Comparison of ENCODE assay signal across 10 cellular contexts in the genomic region with DNA sequence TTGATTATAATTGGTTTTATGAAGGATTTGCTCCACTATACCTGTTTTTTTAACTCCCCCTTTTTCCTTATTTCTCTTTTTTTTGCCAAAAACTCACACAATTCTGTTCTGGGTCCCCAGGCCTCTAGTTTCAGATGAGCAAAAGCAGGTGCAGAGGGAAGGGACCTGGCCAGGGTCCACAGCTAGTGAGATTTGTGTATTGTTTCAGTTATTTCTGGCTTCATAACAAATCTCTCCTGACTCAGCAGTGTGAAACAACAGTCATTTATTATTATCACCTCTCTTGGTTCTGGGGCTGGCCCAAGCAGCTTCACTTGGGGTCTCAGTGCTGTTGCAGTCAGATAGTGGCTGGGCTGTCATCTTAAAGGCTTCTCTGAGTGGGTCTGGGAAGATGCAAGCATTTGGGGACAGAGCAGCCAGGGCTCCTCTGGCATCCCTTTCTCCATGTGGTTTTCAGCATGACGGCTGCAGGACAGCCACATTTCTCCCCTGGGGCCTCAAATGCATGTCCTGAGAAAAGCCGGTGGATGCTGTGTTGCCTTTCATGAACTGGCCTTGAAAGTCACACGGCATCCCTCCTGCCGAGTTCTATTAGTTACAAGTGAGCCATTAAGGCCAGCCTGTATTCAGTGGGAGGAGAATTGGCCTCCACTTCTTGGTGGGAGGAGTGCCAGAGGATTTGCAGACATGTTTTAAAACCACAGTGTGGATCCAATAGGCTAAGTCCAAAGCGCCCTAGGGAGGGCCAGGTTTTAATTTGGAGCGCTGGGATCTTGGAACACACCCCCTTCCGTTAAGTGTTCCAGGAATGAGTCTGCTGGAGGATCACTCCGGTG.
A peak's percentile ranks its signal among the peaks of the same experiment; 100 is the strongest.
DNase-seq lines count a peak whose midpoint lies in the region; ATAC-seq and TF ChIP-seq lines count a peak whose summit lies in the region.
"Had no signal": no experiment of that assay in that cellular context is flagged by ENCODE, and none has a peak within 500 bp of the region (broad histone marks: within the 10 kb centered on the region; RNA-seq: fewer than 3 reads in every experiment).

No MANE protein-coding gene starts in this region.

- DNase-seq in GM04503 (ENCODE audit: low read depth): peak; percentile 51
- DNase-seq in SK-N-SH: peak; percentile 63
- DNase-seq in foreskin melanocyte: peak; percentile 36
- DNase-seq in putamen (ENCODE audit: low spot score): peak; percentile 60
- DNase-seq in activated naive CD4-positive, alpha-beta T cell treated with anti-CD3 and anti-CD28 coated beads, Interleukin-2, amount 50 U/mL, for 72 hours (ENCODE audit: low spot score in 2 of 2): no peak
- no peak for DNase-seq in Kasumi-1 (lab: John Stamatoyannopoulos, UW)
- DNase-seq in NCI-H1105 (lab: John Stamatoyannopoulos, UW): no peak
- DNase-seq: activated CD8-positive, alpha-beta T cell treated with anti-CD3 and anti-CD28 coated beads, Interleukin-2, amount 10 ng/mL, durations not matched to agents 7 days and 5 days; NCI-H226 had no signal

- H3K9me2 ChIP-seq in SK-N-SH: no peaks in the 10 kb centered on the region

- H3F3A ChIP-seq in SK-N-SH (replicated peaks; ENCODE audit: insufficient read depth): no peaks in the 10 kb centered on the region

- H4K20me1 ChIP-seq in SK-N-SH (ENCODE audit: insufficient read depth): no peaks in the 10 kb centered on the region

- no peaks in the 10 kb centered on the region for H3K27me3 ChIP-seq in SK-N-SH (ENCODE audit: insufficient read depth)

- TF ChIP-seq CTCF in SK-N-SH (IDR thresholded peaks at IDR 0.05): no peak

- no peak overlapping the region for H3K4me3 ChIP-seq in SK-N-SH (ENCODE audit: low read depth in 2 of 2, low read length in 1 of 2)

- H3K9me3 Mint-ChIP-seq in activated naive CD4-positive, alpha-beta T cell treated with anti-CD3 and anti-CD28 coated beads, Interleukin-2, amount 50 U/mL, for 72 hours: no peaks in the 10 kb centered on the region

- H3K36me3 ChIP-seq in SK-N-SH (replicated peaks in 1 of 2; ENCODE audit: control insufficient read depth in 1 of 2, insufficient read depth in 2 of 2, low read length in 1 of 2): no peaks in the 10 kb centered on the region

- no peak overlapping the region for H3K27ac Mint-ChIP-seq in activated naive CD4-positive, alpha-beta T cell treated with anti-CD3 and anti-CD28 coated beads, Interleukin-2, amount 50 U/mL, for 72 hours
- H3K27ac Mint-ChIP-seq: activated CD8-positive, alpha-beta T cell treated with anti-CD3 and anti-CD28 coated beads, Interleukin-2, amount 10 ng/mL, durations not matched to agents 7 days and 5 days had no signal

- H3K79me2 ChIP-seq in SK-N-SH (ENCODE audit: insufficient read depth): no peaks in the 10 kb centered on the region

- no peak overlapping the region for H3K9ac ChIP-seq in SK-N-SH

- POLR2A ChIA-PET in SK-N-SH (lab: Yijun Ruan, JAX): interaction anchor here (0.5 kb wide), 1 partner anchor 392 kb away, joined by 3 read pairs; no protein-coding TSS in a partner anchor

- no peaks in the 10 kb centered on the region for H3K9me3 ChIP-seq in SK-N-SH

- no peaks in the 10 kb centered on the region for H3K36me3 Mint-ChIP-seq in activated naive CD4-positive, alpha-beta T cell treated with anti-CD3 and anti-CD28 coated beads, Interleukin-2, amount 50 U/mL, for 72 hours

- ATAC-seq in GM18520 (IDR thresholded peaks at IDR 0.05; ENCODE audit: unreplicated experiment): no peak
- ATAC-seq in activated naive CD4-positive, alpha-beta T cell treated with anti-CD3 and anti-CD28 coated beads, Interleukin-2, amount 50 U/mL, for 72 hours: no peak
- ATAC-seq: activated CD8-positive, alpha-beta T cell treated with anti-CD3 and anti-CD28 coated beads, Interleukin-2, amount 10 ng/mL, durations not matched to agents 7 days and 5 days had no signal

- WGBS in SK-N-SH (ENCODE audit: low lambda C conversion rate): 22% methylated on average over 6 of the region's 8 CpGs

- CTCF ChIA-PET in SK-N-SH (lab: Yijun Ruan, JAX): no interaction called here

- no peak for TF ChIP-seq EP300 in SK-N-SH (IDR thresholded peaks at IDR 0.05; ENCODE audit: borderline replicate concordance in 1 of 2, low read depth in 1 of 2, low read length in 1 of 2)

- peaks cover 0 to 23% of the 10 kb centered on the region in 2 experiments; a peak in 1 of 4 replicates for H3K4me1 ChIP-seq in SK-N-SH (ENCODE audit: control insufficient read depth in 1 of 2, insufficient read depth in 2 of 2, low read depth in 1 of 2, low read length in 1 of 2)

- H3K27ac ChIP-seq in SK-N-SH (ENCODE audit: low read depth in 2 of 2, low read length in 1 of 2): peak overlapping the region in 1 of 2 experiments; percentile 34; a peak in 1 of 4 replicates

- H2AFZ ChIP-seq in SK-N-SH (ENCODE audit: low read depth): no peak overlapping the region

- no peak for TF ChIP-seq RAD21 in SK-N-SH (IDR thresholded peaks at IDR 0.05; ENCODE audit: low read length)

- no peak overlapping the region for H3K4me2 ChIP-seq in SK-N-SH

TF ChIP-seq in SK-N-SH, 30 proteins besides CTCF, POLR2A, EP300 and RAD21:
- no peak for TF ChIP-seq CHD2 (IDR thresholded peaks at IDR 0.05; ENCODE audit: low read length, partially characterized antibody)
- TF ChIP-seq, protein P1, sequence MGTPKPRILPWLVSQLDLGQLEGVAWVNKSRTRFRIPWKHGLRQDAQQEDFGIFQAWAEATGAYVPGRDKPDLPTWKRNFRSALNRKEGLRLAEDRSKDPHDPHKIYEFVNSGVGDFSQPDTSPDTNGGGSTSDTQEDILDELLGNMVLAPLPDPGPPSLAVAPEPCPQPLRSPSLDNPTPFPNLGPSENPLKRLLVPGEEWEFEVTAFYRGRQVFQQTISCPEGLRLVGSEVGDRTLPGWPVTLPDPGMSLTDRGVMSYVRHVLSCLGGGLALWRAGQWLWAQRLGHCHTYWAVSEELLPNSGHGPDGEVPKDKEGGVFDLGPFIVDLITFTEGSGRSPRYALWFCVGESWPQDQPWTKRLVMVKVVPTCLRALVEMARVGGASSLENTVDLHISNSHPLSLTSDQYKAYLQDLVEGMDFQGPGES (IDR thresholded peaks at IDR 0.05; ENCODE audit: low read depth, low read length): no peak
- TF ChIP-seq TCF12 (IDR thresholded peaks at IDR 0.05): no peak
- TF ChIP-seq FOXJ3 (CRISPR knock-in tag; IDR thresholded peaks at IDR 0.05): no peak
- TF ChIP-seq GATA2 (CRISPR knock-in tag; IDR thresholded peaks at IDR 0.05): no peak
- no peak for TF ChIP-seq GABPA (IDR thresholded peaks at IDR 0.05; ENCODE audit: low read depth)
- no peak for TF ChIP-seq ELF1 (IDR thresholded peaks at IDR 0.05)
- TF ChIP-seq RCOR1 (IDR thresholded peaks at IDR 0.05; ENCODE audit: low read length): no peak
- no peak for TF ChIP-seq POLR2AphosphoS5 (IDR thresholded peaks at IDR 0.05; ENCODE audit: low read depth, low read length)
- TF ChIP-seq USF2 (IDR thresholded peaks at IDR 0.05; ENCODE audit: borderline replicate concordance, low read depth, low read length): no peak
- TF ChIP-seq SMC3 (IDR thresholded peaks at IDR 0.05; ENCODE audit: low read depth, low read length): no peak
- TF ChIP-seq RFX5 (IDR thresholded peaks at IDR 0.05; ENCODE audit: low read length): no peak
- no peak for TF ChIP-seq YY1 (IDR thresholded peaks at IDR 0.05; ENCODE audit: low read depth)
- TF ChIP-seq, protein P2, sequence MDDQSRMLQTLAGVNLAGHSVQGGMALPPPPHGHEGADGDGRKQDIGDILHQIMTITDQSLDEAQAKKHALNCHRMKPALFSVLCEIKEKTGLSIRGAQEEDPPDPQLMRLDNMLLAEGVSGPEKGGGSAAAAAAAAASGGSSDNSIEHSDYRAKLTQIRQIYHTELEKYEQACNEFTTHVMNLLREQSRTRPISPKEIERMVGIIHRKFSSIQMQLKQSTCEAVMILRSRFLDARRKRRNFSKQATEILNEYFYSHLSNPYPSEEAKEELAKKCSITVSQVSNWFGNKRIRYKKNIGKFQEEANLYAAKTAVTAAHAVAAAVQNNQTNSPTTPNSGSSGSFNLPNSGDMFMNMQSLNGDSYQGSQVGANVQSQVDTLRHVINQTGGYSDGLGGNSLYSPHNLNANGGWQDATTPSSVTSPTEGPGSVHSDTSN (IDR thresholded peaks at IDR 0.05): no peak
- no peak for TF ChIP-seq TAF1 (IDR thresholded peaks at IDR 0.05; ENCODE audit: borderline replicate concordance, low read depth, low read length)
- TF ChIP-seq MXI1 (IDR thresholded peaks at IDR 0.05; ENCODE audit: low read depth, low read length): no peak
- no peak for TF ChIP-seq EZH2phosphoT487 (IDR thresholded peaks at IDR 0.05; ENCODE audit: borderline replicate concordance, low read depth)
- TF ChIP-seq JUND (IDR thresholded peaks at IDR 0.05): no peak

Comparison
In these comparisons a context has a peak if more than half of its experiments do, and no peak if none do; other contexts are left out.
1. DNase-seq: peak in GM04503 (single experiment), SK-N-SH (single experiment), foreskin melanocyte (single experiment) and putamen (single experiment); none in activated naive CD4-positive, alpha-beta T cell treated with anti-CD3 and anti-CD28 coated beads, Interleukin-2, amount 50 U/mL, for 72 hours (0 of 2), Kasumi-1 (0 of 2) and NCI-H1105 (single experiment).